37 cellular contexts compared by ENCODE assay signal in the genomic region with DNA sequence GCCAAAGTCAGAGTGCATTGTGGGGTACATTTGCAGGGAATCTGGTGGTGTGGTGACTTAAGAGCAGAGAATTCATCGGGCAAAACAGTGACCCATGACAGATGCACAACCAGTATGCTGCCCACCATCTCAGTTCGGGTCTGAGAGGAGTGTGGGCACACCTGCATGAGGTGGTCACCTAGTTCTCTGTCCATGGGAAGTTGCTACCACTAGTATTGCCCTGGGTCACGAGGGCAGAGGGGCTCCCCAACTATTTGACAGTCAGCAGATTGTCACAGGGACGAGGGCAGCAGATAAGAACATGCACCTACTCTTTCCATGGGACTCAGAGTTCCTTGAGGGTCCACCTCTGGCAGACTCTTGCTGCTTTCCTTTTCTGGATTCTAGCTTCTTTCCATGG.
DNase-seq lines count a peak whose midpoint lies in the region; ATAC-seq, FAIRE-seq and TF ChIP-seq lines count a peak whose summit lies in the region.
"Had no signal": no experiment of that assay in that cellular context is flagged by ENCODE, and none has a peak within 500 bp of the region (broad histone marks: within the 10 kb centered on the region; RNA-seq: fewer than 3 reads in every experiment).

No MANE protein-coding gene starts in this region.

- H3K9me3 Mint-ChIP-seq in activated CD4-positive, alpha-beta T cell treated with anti-CD3 and anti-CD28 coated beads, Interleukin-2, amount 10 ng/mL, durations not matched to agents 24 days and 14 days = no peaks in the 10 kb centered on the region
- H3K9me3 Mint-ChIP-seq: CD14-positive monocyte; CD4-positive, alpha-beta T cell; CD8-positive, alpha-beta memory T cell; CD8-positive, alpha-beta T cell had no signal

- H2AK5ac ChIP-seq in H1 (ENCODE audit: low read depth, low read length) = no peak overlapping the region
- H2AK5ac ChIP-seq in neuronal stem cell (ENCODE audit: low read depth, low read length) = no peak overlapping the region

- H2BK12ac ChIP-seq in H1 (ENCODE audit: low read depth, low read length) (0 out of 2 replicates have a peak overlapping the region, but pooled peaks have one; percentile 39), neuronal stem cell (ENCODE audit: low read length) (peak overlapping the region; percentile 58)

- no peak overlapping the region for H2AFZ ChIP-seq in H1 (ENCODE audit: low read length)
- H2AFZ ChIP-seq in neuronal stem cell (ENCODE audit: low read length) = no peak overlapping the region

- TF ChIP-seq CTCF in H1 (IDR thresholded peaks at IDR 0.05; ENCODE audit: control extremely low read depth in 1 of 3, insufficient read depth in 1 of 3, low read depth in 1 of 3, low read length in 3 of 3) (no peak), spleen (IDR thresholded peaks at IDR 0.05 in 8 of 11, conservative IDR thresholded peaks at IDR 0.05 in 3 of 11) (no peak)

- TF ChIP-seq POLR2A in H1 (IDR thresholded peaks at IDR 0.05; ENCODE audit: control extremely low read depth in 1 of 2, low read depth in 2 of 2, low read length in 2 of 2) (no peak), spleen (IDR thresholded peaks at IDR 0.05) (no peak)

- H3K9me3 ChIP-seq in H1 (ENCODE audit: insufficient read depth in 2 of 2, low read depth in 1 of 2, low read length in 1 of 2) = no peaks in the 10 kb centered on the region
- H3K9me3 ChIP-seq in neuronal stem cell (replicated peaks in 1 of 2; ENCODE audit: control insufficient read depth in 2 of 2, insufficient read depth in 1 of 2, low read depth in 1 of 2, low read length in 2 of 2) = no peaks in the 10 kb centered on the region
- no peaks in the 10 kb centered on the region for H3K9me3 ChIP-seq in spleen
- H3K9me3 ChIP-seq: A549, BE2C, BLaER1, Caco-2 had no signal

- H3K9ac ChIP-seq in H1 (replicated peaks in 1 of 4; ENCODE audit: extremely low read depth in 1 of 4, low read depth in 3 of 4, low read length in 3 of 4) (no peak overlapping the region), neuronal stem cell (ENCODE audit: low read depth, low read length, poor library complexity) (no peak overlapping the region)
- H3K9ac ChIP-seq: BLaER1; BLaER1 treated with 17β-estradiol and CSF1 and Interleukin-3, amounts not matched to agents 10 nM and 100 nM had no signal

- intact Hi-C loops in spleen (cut with DNase I; ENCODE audit: low total_unique reads) = no loop called here
- intact Hi-C loops in activated CD4-positive, alpha-beta T cell treated with anti-CD3 and anti-CD28 coated beads, Interleukin-2, amount 10 ng/mL, durations not matched to agents 24 days and 14 days (cut with micrococcal nuclease) = no loop called here

- DNase-seq in H1 (ENCODE audit: low read depth in 1 of 2, low spot score in 2 of 2) = no peak
- peak; percentile 67 for DNase-seq in mesenteric fat pad (ENCODE audit: low spot score)
- no peak for DNase-seq in neuronal stem cell (ENCODE audit: low spot score)
- peak; percentile 52 for DNase-seq in spleen
- no peak for DNase-seq in NCI-H345 treated with DMSO at 0.1 percent for 48 hours (lab: John Stamatoyannopoulos, UW; ENCODE audit: unreplicated experiment)
- no peak for DNase-seq in GM19240 (ENCODE audit: insufficient read length, low spot score)
- DNase-seq in activated CD4-positive, alpha-beta T cell treated with anti-CD3 and anti-CD28 coated beads, Interleukin-2, amount 10 ng/mL, durations not matched to agents 24 days and 14 days = no peak
- DNase-seq: 8988T; ACHN; AML-193; BE2C; C1 segment of cervical spinal cord; Caco-2; Calu3; CD4-positive, alpha-beta memory T cell; CD4-positive, alpha-beta T cell; CD4-positive, CD25-positive, alpha-beta regulatory T cell; CD8-positive, alpha-beta memory T cell; CD8-positive, alpha-beta T cell; COR-L47; DMS 273 treated with DMSO at 0.1 percent for 48 hours; DMS153; DMS53; DMS79; DMS79 treated with DMSO at 0.1 percent for 48 hours; DND-41; EL had no signal

- H3K4me1 Mint-ChIP-seq in activated CD4-positive, alpha-beta T cell treated with anti-CD3 and anti-CD28 coated beads, Interleukin-2, amount 10 ng/mL, durations not matched to agents 24 days and 14 days = peaks cover 2% of the 10 kb centered on the region
- H3K4me1 Mint-ChIP-seq: CD14-positive monocyte had no signal

- CTCF ChIA-PET in H1 (lab: Charles Lee; ENCODE audit: partially characterized antibody) = interaction anchor here (1.0 to 2.5 kb wide), 2 partner anchors 9 to 206 kb away, joined by 3 to 20 read pairs; no protein-coding TSS in a partner anchor

- H3K4ac ChIP-seq in H1 (replicated peaks; ENCODE audit: insufficient read length, low read depth, low read length) = no peak overlapping the region
- no peak overlapping the region for H3K4ac ChIP-seq in neuronal stem cell (ENCODE audit: low read length)

- no peaks in the 10 kb centered on the region for H4K20me1 ChIP-seq in H1 (replicated peaks in 1 of 2; ENCODE audit: control insufficient read depth in 1 of 2, insufficient read depth in 2 of 2, low read length in 2 of 2)
- H4K20me1 ChIP-seq: BLaER1; BLaER1 treated with 17β-estradiol and CSF1 and Interleukin-3, amounts not matched to agents 10 nM and 100 nM had no signal

- POLR2A ChIA-PET in H1 (lab: Charles Lee; ENCODE audit: partially characterized antibody) = no interaction called here

- no peak overlapping the region for H3K27ac Mint-ChIP-seq in activated CD4-positive, alpha-beta T cell treated with anti-CD3 and anti-CD28 coated beads, Interleukin-2, amount 10 ng/mL, durations not matched to agents 24 days and 14 days
- H3K27ac Mint-ChIP-seq: B cell; CD14-positive monocyte; CD4-positive, alpha-beta memory T cell; CD4-positive, alpha-beta T cell; CD4-positive, CD25-positive, alpha-beta regulatory T cell; CD8-positive, alpha-beta memory T cell; CD8-positive, alpha-beta T cell had no signal

- H3K36me3 Mint-ChIP-seq in activated CD4-positive, alpha-beta T cell treated with anti-CD3 and anti-CD28 coated beads, Interleukin-2, amount 10 ng/mL, durations not matched to agents 24 days and 14 days (ENCODE audit: low read depth) = no peaks in the 10 kb centered on the region
- H3K36me3 Mint-ChIP-seq: CD14-positive monocyte; CD4-positive, alpha-beta memory T cell; CD4-positive, CD25-positive, alpha-beta regulatory T cell; CD8-positive, alpha-beta T cell had no signal

- H3K56ac ChIP-seq in H1 (replicated peaks; ENCODE audit: insufficient read length, low read depth, low read length) = no peak overlapping the region

- H4K8ac ChIP-seq in H1 (ENCODE audit: extremely low read depth, insufficient read depth, low read length) (no peak overlapping the region), neuronal stem cell (ENCODE audit: low read depth, low read length) (no peak overlapping the region)

- H2BK120ac ChIP-seq in H1 (replicated peaks; ENCODE audit: low read depth, low read length) (peak overlapping the region; percentile 64), neuronal stem cell (ENCODE audit: low read depth, low read length) (no peak overlapping the region)

- H3K4me3 ChIP-seq in H1 (ENCODE audit: extremely low read depth in 1 of 4, insufficient read depth in 2 of 4, low read depth in 3 of 4, low read length in 4 of 4) = no peak overlapping the region
- no peak overlapping the region for H3K4me3 ChIP-seq in neuronal stem cell (ENCODE audit: low read length in 2 of 2)
- no peak overlapping the region for H3K4me3 ChIP-seq in spleen
- H3K4me3 ChIP-seq: A549; BLaER1; BLaER1 treated with 17β-estradiol and CSF1 and Interleukin-3, amounts not matched to agents 10 nM and 100 nM had no signal

- H3K4me2 ChIP-seq in H1 (ENCODE audit: insufficient read depth in 1 of 2, low read depth in 2 of 2, low read length in 2 of 2) (no peak overlapping the region), neuronal stem cell (ENCODE audit: insufficient read depth, low read length, poor library complexity, severe bottlenecking) (no peak overlapping the region)
- H3K4me2 ChIP-seq: A549; BLaER1; BLaER1 treated with 17β-estradiol and CSF1 and Interleukin-3, amounts not matched to agents 10 nM and 100 nM had no signal

- no peak overlapping the region for H2BK15ac ChIP-seq in H1 (ENCODE audit: low read length)
- no peak overlapping the region for H2BK15ac ChIP-seq in neuronal stem cell (ENCODE audit: low read length)

- no peaks in the 10 kb centered on the region for H3K23me2 ChIP-seq in H1 (ENCODE audit: low read depth, low read length)

- H2BK5ac ChIP-seq in H1 (ENCODE audit: low read depth, low read length) = no peak overlapping the region
- no peak overlapping the region for H2BK5ac ChIP-seq in neuronal stem cell (ENCODE audit: low read length)

- no peak for ATAC-seq in HG02870 (IDR thresholded peaks at IDR 0.05; ENCODE audit: unreplicated experiment)
- ATAC-seq: A549; CD8-positive, alpha-beta T cell had no signal

- no peaks in the 10 kb centered on the region for H3K4me1 ChIP-seq in H1 (replicated peaks in 1 of 4; ENCODE audit: control insufficient read depth in 3 of 4, insufficient read depth in 4 of 4, low read length in 3 of 4)
- H3K4me1 ChIP-seq in neuronal stem cell (ENCODE audit: control insufficient read depth in 2 of 2, insufficient read depth in 1 of 2, low read depth in 1 of 2, low read length in 2 of 2) = no peaks in the 10 kb centered on the region
- H3K4me1 ChIP-seq in spleen = no peaks in the 10 kb centered on the region
- H3K4me1 ChIP-seq: A549; BE2C; BLaER1; BLaER1 treated with 17β-estradiol and CSF1 and Interleukin-3, amounts not matched to agents 10 nM and 100 nM; Caco-2 had no signal

- H3K27ac ChIP-seq in H1 (ENCODE audit: low read depth, low read length) = no peak overlapping the region
- H3K27ac ChIP-seq in neuronal stem cell (replicated peaks; ENCODE audit: low read length) = no peak overlapping the region
- H3K27ac ChIP-seq in spleen = no peak overlapping the region
- H3K27ac ChIP-seq: 22Rv1; A549; BLaER1; BLaER1 treated with 17β-estradiol and CSF1 and Interleukin-3, amounts not matched to agents 10 nM and 100 nM; C4-2B had no signal

- no peak overlapping the region for H3K14ac ChIP-seq in H1 (ENCODE audit: insufficient read length)
- H3K14ac ChIP-seq in neuronal stem cell (ENCODE audit: low read length) = no peak overlapping the region

- TF ChIP-seq RAD21 in H1 (IDR thresholded peaks at IDR 0.05 in 1 of 2, conservative IDR thresholded peaks at IDR 0.05 in 1 of 2; ENCODE audit: low read depth in 2 of 2, low read length in 2 of 2) = no peak

- no peak overlapping the region for H4K5ac ChIP-seq in H1 (ENCODE audit: insufficient read length, low read depth, low read length)

- H3K18ac ChIP-seq in H1 (ENCODE audit: extremely low read depth, low read length) (0 out of 2 replicates have a peak overlapping the region, but pooled peaks have one; percentile 32), neuronal stem cell (ENCODE audit: low read length) (no peak overlapping the region)

- FAIRE-seq in H1 (lab: Jason Lieb, UNC) = no peak
- FAIRE-seq: A204.1, A549, D721Med had no signal

- WGBS in H1 (ENCODE audit: extremely low coverage in 1 of 2, insufficient coverage in 1 of 2, insufficient read length in 1 of 2, insufficient replicate concordance in 2 of 2, low coverage in 1 of 2, low lambda C conversion rate in 2 of 2, missing lambda C conversion rate in 1 of 2), 2 experiments = 81% methylated on average over 2 of the region's 4 CpGs; no CpG with 5 or more reads in 1 of the 2 experiments
- no CpG with 5 or more reads among the region's 4 CpGs for WGBS in neuronal stem cell (ENCODE audit: extremely low coverage in 2 of 2, insufficient read length in 2 of 2, insufficient replicate concordance in 1 of 2), 2 donors
- WGBS in spleen, 5 donors = 57 to 86% (median 76%) methylated on average over 3 to 4 of the region's 4 CpGs

- peak overlapping the region; percentile 48; the same call in 1 of the 2 replicates for H2BK20ac ChIP-seq in H1 (ENCODE audit: low read length)

- H3K27me3 Mint-ChIP-seq in activated CD4-positive, alpha-beta T cell treated with anti-CD3 and anti-CD28 coated beads, Interleukin-2, amount 10 ng/mL, durations not matched to agents 24 days and 14 days = no peaks in the 10 kb centered on the region
- H3K27me3 Mint-ChIP-seq: B cell; CD4-positive, alpha-beta memory T cell; CD4-positive, alpha-beta T cell; CD4-positive, CD25-positive, alpha-beta regulatory T cell had no signal

- H4K91ac ChIP-seq in H1 (replicated peaks; ENCODE audit: insufficient read length, low read length) = peak overlapping the region; percentile 81
- H4K91ac ChIP-seq in neuronal stem cell (ENCODE audit: low read depth, low read length, poor library complexity) = no peak overlapping the region

- no peak overlapping the region for H3K4me3 Mint-ChIP-seq in activated CD4-positive, alpha-beta T cell treated with anti-CD3 and anti-CD28 coated beads, Interleukin-2, amount 10 ng/mL, durations not matched to agents 24 days and 14 days
- H3K4me3 Mint-ChIP-seq: B cell; CD14-positive monocyte; CD4-positive, alpha-beta memory T cell; CD4-positive, alpha-beta T cell; CD4-positive, CD25-positive, alpha-beta regulatory T cell; CD8-positive, alpha-beta memory T cell; CD8-positive, alpha-beta T cell had no signal

- no peaks in the 10 kb centered on the region for H3K79me2 ChIP-seq in H1 (ENCODE audit: control insufficient read depth in 1 of 2, insufficient read depth in 2 of 2, low read length in 2 of 2)

- H3K23ac ChIP-seq in H1 (ENCODE audit: insufficient read length) (no peak overlapping the region), neuronal stem cell (ENCODE audit: low read depth, low read length, poor library complexity) (no peak overlapping the region)

- H3K27me3 ChIP-seq in H1 (replicated peaks in 1 of 4; ENCODE audit: control insufficient read depth in 3 of 4, extremely low read depth in 1 of 4, insufficient read depth in 3 of 4, low read length in 3 of 4) (no peaks in the 10 kb centered on the region), neuronal stem cell (ENCODE audit: control insufficient read depth in 3 of 3, insufficient read depth in 3 of 3, low read depth in 1 of 3, low read length in 3 of 3) (no peaks in the 10 kb centered on the region), spleen (replicated peaks in 1 of 7) (peaks cover 0 to 7% (median 0%) of the 10 kb centered on the region in 7 donors)
- H3K27me3 ChIP-seq: BE2C had no signal

- no peak for TF ChIP-seq EP300 in H1 (IDR thresholded peaks at IDR 0.05; ENCODE audit: borderline replicate concordance in 1 of 2, low read depth in 2 of 2, low read length in 2 of 2)

- H3K36me3 ChIP-seq in H1 (ENCODE audit: control insufficient read depth in 2 of 4, insufficient read depth in 4 of 4, low read length in 3 of 4) (no peaks in the 10 kb centered on the region; a peak in 1 of 8 replicates), neuronal stem cell (replicated peaks in 1 of 2; ENCODE audit: control insufficient read depth in 2 of 2, insufficient read depth in 2 of 2, low read length in 2 of 2) (no peaks in the 10 kb centered on the region), spleen (no peaks in the 10 kb centered on the region)
- H3K36me3 ChIP-seq: BE2C; BLaER1; BLaER1 treated with 17β-estradiol and CSF1 and Interleukin-3, amounts not matched to agents 10 nM and 100 nM had no signal

- H3K79me1 ChIP-seq in H1 (ENCODE audit: low read depth, low read length) = no peaks in the 10 kb centered on the region
- no peaks in the 10 kb centered on the region for H3K79me1 ChIP-seq in neuronal stem cell (ENCODE audit: low read depth, low read length)

Comparison
In these comparisons a context has a peak if more than half of its experiments do, and no peak if none do; other contexts are left out.
1. DNase-seq: peak in mesenteric fat pad (single experiment) and spleen (single experiment); none in H1 (0 of 2), neuronal stem cell (single experiment), NCI-H345 treated with DMSO at 0.1 percent for 48 hours (single experiment), GM19240 (single experiment) and activated CD4-positive, alpha-beta T cell treated with anti-CD3 and anti-CD28 coated beads, Interleukin-2, amount 10 ng/mL, durations not matched to agents 24 days and 14 days (single experiment).